ENCODE assay signal across 7 cellular contexts in genomic region chr20:53707341-53708102, GRCh38.
A peak's percentile ranks its signal among the peaks of the same experiment; 100 is the strongest.
DNase-seq lines count a peak whose midpoint lies in the region; ATAC-seq and TF ChIP-seq lines count a peak whose summit lies in the region.

No MANE protein-coding gene starts in this region.

- no peak overlapping the region for H2BK5ac ChIP-seq in mesendoderm (ENCODE audit: low read length)

- CTCF ChIA-PET in Panc1 (lab: Charles Lee): interaction anchor here (0.6 to 0.9 kb wide), 3 partner anchors 41 to 390 kb away, joined by 3 to 4 read pairs (median 3); no protein-coding TSS in a partner anchor

- H3K27me3 Mint-ChIP-seq in stimulated activated memory B cell treated with anti-CD40 and anti-IgM and Interleukin-4, amounts not matched to agents 10 μg/mL and 1 μg/mL and 100 μg/mL, for 72 hours: no peaks in the 10 kb centered on the region

- TF ChIP-seq CTCF in Panc1 (IDR thresholded peaks at IDR 0.05): no peak

- peak overlapping the region; percentile 95 for H3K27ac Mint-ChIP-seq in stimulated activated memory B cell treated with anti-CD40 and anti-IgM and Interleukin-4, amounts not matched to agents 10 μg/mL and 1 μg/mL and 100 μg/mL, for 72 hours

- ATAC-seq in GM18868 (IDR thresholded peaks at IDR 0.05; ENCODE audit: unreplicated experiment): peak; percentile 31
- ATAC-seq in HG02885 (IDR thresholded peaks at IDR 0.05; ENCODE audit: poor library complexity, unreplicated experiment): peak; percentile 32
- peak; percentile 36 for ATAC-seq in Panc1
- ATAC-seq in stimulated activated memory B cell treated with anti-CD40 and anti-IgM and Interleukin-4, amounts not matched to agents 10 μg/mL and 1 μg/mL and 100 μg/mL, for 72 hours: peak; percentile 65

- peaks cover 47% of the 10 kb centered on the region for H3K4me1 ChIP-seq in Panc1 (ENCODE audit: control insufficient read depth, insufficient read depth, low read length)
- peaks cover 3% of the 10 kb centered on the region for H3K4me1 ChIP-seq in mesendoderm (ENCODE audit: control insufficient read depth, low read depth, low read length)

- H3K23ac ChIP-seq in mesendoderm (ENCODE audit: low read length): no peak overlapping the region

- H3K4me2 ChIP-seq in mesendoderm (ENCODE audit: low read length): no peak overlapping the region

- H3K79me2 ChIP-seq in mesendoderm (ENCODE audit: control insufficient read depth, insufficient read depth, low read length): no peaks in the 10 kb centered on the region

- no peaks in the 10 kb centered on the region for H3K9me3 Mint-ChIP-seq in stimulated activated memory B cell treated with anti-CD40 and anti-IgM and Interleukin-4, amounts not matched to agents 10 μg/mL and 1 μg/mL and 100 μg/mL, for 72 hours

- no peak overlapping the region for H4K5ac ChIP-seq in mesendoderm (ENCODE audit: low read length)

- H3K9me3 ChIP-seq in Panc1 (ENCODE audit: control insufficient read depth, insufficient read depth, low read depth, low read length): no peaks in the 10 kb centered on the region

- no peak overlapping the region for H2BK15ac ChIP-seq in mesendoderm (replicated peaks; ENCODE audit: low read depth)

- no peak overlapping the region for H3K18ac ChIP-seq in mesendoderm (ENCODE audit: low read length)

- H3K4me3 ChIP-seq in Panc1 (ENCODE audit: low read depth in 2 of 2, low read length in 2 of 2): peak overlapping the region in 1 of 2 experiments; percentile 23; a peak in 1 of 4 replicates
- H3K4me3 ChIP-seq in mesendoderm (ENCODE audit: low read length): no peak overlapping the region

- H3K27me3 ChIP-seq in Panc1 (ENCODE audit: control insufficient read depth, insufficient read depth, low read length) (no peaks in the 10 kb centered on the region), mesendoderm (ENCODE audit: insufficient read depth, low read length, poor library complexity) (no peaks in the 10 kb centered on the region)

- no TSS peak for BruUV-seq in Panc1 (replicated peaks; lab: Mats Ljungman, UMichigan)

- H3K79me1 ChIP-seq in mesendoderm (ENCODE audit: low read length): no peaks in the 10 kb centered on the region

- no peak overlapping the region for H2BK120ac ChIP-seq in mesendoderm (ENCODE audit: low read depth, low read length)

- peak overlapping the region; percentile 68 for H3K4me3 Mint-ChIP-seq in stimulated activated memory B cell treated with anti-CD40 and anti-IgM and Interleukin-4, amounts not matched to agents 10 μg/mL and 1 μg/mL and 100 μg/mL, for 72 hours

- intact Hi-C loops in Panc1 (cut with micrococcal nuclease; ENCODE audit: unreplicated experiment): no loop called here

- no peak overlapping the region for H3K9ac ChIP-seq in mesendoderm (ENCODE audit: low read length)

- POLR2A ChIA-PET in Panc1 (lab: Charles Lee): interaction anchor here (0.6 to 1.2 kb wide), 6 partner anchors 16 to 78 kb away, joined by 3 to 6 read pairs (median 4); no protein-coding TSS in a partner anchor

- H3K36me3 ChIP-seq in Panc1 (ENCODE audit: control insufficient read depth, insufficient read depth, low read length): no peaks in the 10 kb centered on the region
- H3K36me3 ChIP-seq in mesendoderm (ENCODE audit: control insufficient read depth, insufficient read depth, low read length): no peaks in the 10 kb centered on the region

- no peak overlapping the region for H2AK5ac ChIP-seq in mesendoderm (ENCODE audit: low read length)

- no peak for DNase-seq in Panc1 (ENCODE audit: low read depth, low spot score)
- peak; percentile 16 for DNase-seq in fibroblast of gingiva (ENCODE audit: low read depth)
- DNase-seq in SHP77 treated with DMSO at 0.1 percent for 48 hours (lab: John Stamatoyannopoulos, UW): no peak
- no peak for DNase-seq in mesendoderm

- peaks cover 45% of the 10 kb centered on the region for H3K4me1 Mint-ChIP-seq in stimulated activated memory B cell treated with anti-CD40 and anti-IgM and Interleukin-4, amounts not matched to agents 10 μg/mL and 1 μg/mL and 100 μg/mL, for 72 hours

- no peak overlapping the region for H3K56ac ChIP-seq in mesendoderm (ENCODE audit: low read length)

- no peak overlapping the region for H3K4ac ChIP-seq in mesendoderm (ENCODE audit: low read depth, low read length)

- in situ Hi-C loops in Panc1 (cut with HindIII; ENCODE audit: low pct_unique_long_range_greater_than_20kb, low sequenced_read_pairs): no loop called here

- no peak overlapping the region for H4K8ac ChIP-seq in mesendoderm (ENCODE audit: low read depth, low read length)

- H3K27ac ChIP-seq in Panc1 (ENCODE audit: low read length): peak overlapping the region; percentile 99
- no peak overlapping the region for H3K27ac ChIP-seq in mesendoderm (ENCODE audit: low read depth, low read length)

- no CpG with 5 or more reads among the region's 6 CpGs for WGBS in mesendoderm (ENCODE audit: extremely low coverage, insufficient coverage, low lambda C conversion rate)

- no peaks in the 10 kb centered on the region for H3K36me3 Mint-ChIP-seq in stimulated activated memory B cell treated with anti-CD40 and anti-IgM and Interleukin-4, amounts not matched to agents 10 μg/mL and 1 μg/mL and 100 μg/mL, for 72 hours
